ENCODE assay signal across 13 cellular contexts in the genomic region with DNA sequence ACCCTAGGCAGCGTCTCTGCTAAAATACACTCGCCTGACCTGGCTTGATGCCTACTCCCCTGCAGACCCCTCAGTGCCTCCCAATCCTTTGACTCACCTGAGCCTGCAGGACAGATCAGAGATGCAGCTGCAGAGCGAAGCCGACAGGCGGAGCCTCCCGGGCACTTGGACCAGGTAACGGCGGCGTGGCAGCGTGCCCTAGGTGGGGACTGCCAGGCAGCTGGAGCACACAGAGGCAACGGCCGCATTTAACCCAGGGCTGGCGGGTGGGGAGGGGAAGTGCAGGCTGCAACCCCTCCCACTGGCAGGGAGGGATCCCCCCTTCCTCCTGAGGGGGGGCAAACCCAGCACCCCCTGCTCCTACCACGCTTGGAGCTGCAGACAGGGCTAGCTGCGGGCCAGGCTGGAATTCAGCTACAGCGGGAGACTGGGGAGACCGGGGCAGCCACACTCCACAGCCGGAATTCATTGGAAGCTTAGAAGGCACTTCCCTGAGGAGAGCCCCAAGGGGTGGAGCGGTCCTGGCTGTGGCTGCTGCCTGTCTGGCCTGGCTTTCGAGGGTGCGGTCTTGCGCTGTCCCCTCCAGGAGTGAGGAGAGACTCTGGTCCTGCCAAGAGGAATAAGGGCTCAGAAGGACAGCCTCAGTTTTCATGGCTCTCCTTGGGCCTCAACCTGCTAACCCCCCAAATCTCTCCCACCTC. TPM values are rescaled to one million over a fixed set of nuclear protein-coding genes. Genes with fewer than 3 reads are reported as not detected.
DNase-seq lines count a peak whose midpoint lies in the region; ATAC-seq, FAIRE-seq and TF ChIP-seq lines count a peak whose summit lies in the region.
"Had no signal": no experiment of that assay in that cellular context is flagged by ENCODE, and none has a peak within 500 bp of the region (broad histone marks: within the 10 kb centered on the region; RNA-seq: fewer than 3 reads in every experiment).

A gene with protein sequence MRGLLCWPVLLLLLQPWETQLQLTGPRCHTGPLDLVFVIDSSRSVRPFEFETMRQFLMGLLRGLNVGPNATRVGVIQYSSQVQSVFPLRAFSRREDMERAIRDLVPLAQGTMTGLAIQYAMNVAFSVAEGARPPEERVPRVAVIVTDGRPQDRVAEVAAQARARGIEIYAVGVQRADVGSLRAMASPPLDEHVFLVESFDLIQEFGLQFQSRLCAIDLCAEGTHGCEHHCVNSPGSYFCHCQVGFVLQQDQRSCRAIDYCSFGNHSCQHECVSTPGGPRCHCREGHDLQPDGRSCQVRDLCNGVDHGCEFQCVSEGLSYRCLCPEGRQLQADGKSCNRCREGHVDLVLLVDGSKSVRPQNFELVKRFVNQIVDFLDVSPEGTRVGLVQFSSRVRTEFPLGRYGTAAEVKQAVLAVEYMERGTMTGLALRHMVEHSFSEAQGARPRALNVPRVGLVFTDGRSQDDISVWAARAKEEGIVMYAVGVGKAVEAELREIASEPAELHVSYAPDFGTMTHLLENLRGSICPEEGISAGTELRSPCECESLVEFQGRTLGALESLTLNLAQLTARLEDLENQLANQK (minus strand): TSS at position 222 of the 701 bp plus-strand sequence. CDS start 2,717 bp downstream, outside the sequence.

- peaks cover 0 to 11% of the 10 kb centered on the region in 2 experiments; a peak in 1 of 4 replicates for H3K27me3 ChIP-seq in GM12878 (replicated peaks in 1 of 2; ENCODE audit: control insufficient read depth in 2 of 2, insufficient read depth in 2 of 2, low read length in 1 of 2)

- CTCF ChIA-PET in GM12878 (lab: Yijun Ruan, JAX), result interaction anchor here (0.6 kb wide), 1 partner anchor 172 kb away, joined by 3 read pairs; no protein-coding TSS in a partner anchor

- no peak for TF ChIP-seq EP300 in GM12878 (IDR thresholded peaks at IDR 0.05; ENCODE audit: borderline replicate concordance in 1 of 2, control insufficient read depth in 1 of 2, low read depth in 2 of 2, low read length in 2 of 2)

- no peak within 1 kb of the TSS for H3K4me2 ChIP-seq in GM12878 (ENCODE audit: control insufficient read depth, insufficient read depth)

- in situ Hi-C loops in GM12878 (cut with MboI), result no loop called here

- no peak within 1 kb of the TSS for H3K4me3 ChIP-seq in GM12878

- TF ChIP-seq RAD21 in GM12878 (IDR thresholded peaks at IDR 0.05; ENCODE audit: insufficient read depth, low read depth, low read length), result no peak

- 40% methylated on average over 22 of the region's 22 CpGs for WGBS in GM12878 (ENCODE audit: insufficient coverage, insufficient replicate concordance, low lambda C conversion rate, missing lambda C conversion rate)

- SMC1A ChIA-PET in GM12878 (lab: Charles Lee; ENCODE audit: uncharacterized antibody, unreplicated experiment), result no interaction called here

- H3K79me2 ChIP-seq in GM12878 (ENCODE audit: control insufficient read depth, insufficient read depth, low read length), result no peaks in the 10 kb centered on the region

- TF ChIP-seq CTCF in GM12878 (IDR thresholded peaks at IDR 0.05 in 2 of 3, conservative IDR thresholded peaks at IDR 0.05 in 1 of 3; ENCODE audit: control insufficient read depth in 2 of 3, extremely low read depth in 1 of 3, insufficient read depth in 1 of 3, low read depth in 3 of 3, low read length in 3 of 3), result no peak

- no peaks in the 10 kb centered on the region for H3K36me3 ChIP-seq in GM12878 (ENCODE audit: control insufficient read depth in 2 of 2, insufficient read depth in 2 of 2, low read length in 1 of 2)
- H3K36me3 ChIP-seq: BE2C had no signal

- DNase-seq in AG20443 (ENCODE audit: low spot score) (peak; percentile 52), HT-29 (ENCODE audit: low spot score) (peak; percentile 45), GM12878 (ENCODE audit: low read depth, low spot score) (no peak), left lobe of liver (ENCODE audit: low spot score) (no peak), mucosa of gallbladder (ENCODE audit: low spot score) (no peak), NCI-H345 (lab: John Stamatoyannopoulos, UW) (no peak), DMS79 (lab: John Stamatoyannopoulos, UW) (no peak)
- DNase-seq: BE2C, MM.1S had no signal

- FAIRE-seq in GM12878 (lab: Jason Lieb, UNC), result no peak

- no peaks in the 10 kb centered on the region for H3K9me3 ChIP-seq in GM12878 (replicated peaks; ENCODE audit: control insufficient read depth, insufficient read depth, low read length)
- H3K9me3 ChIP-seq: BE2C had no signal

- RAD21 ChIA-PET in GM12878 (lab: Charles Lee; ENCODE audit: unreplicated experiment), result no interaction called here

- no peak for TF ChIP-seq POLR2A in GM12878 (IDR thresholded peaks at IDR 0.05; ENCODE audit: low read depth, low read length)

- no TSS peak for BruUV-seq in GM12878 (replicated peaks; lab: Mats Ljungman, UMichigan)

- no peaks in the 10 kb centered on the region for H3K4me1 ChIP-seq in GM12878 (ENCODE audit: control insufficient read depth, insufficient read depth, low read length)
- H3K4me1 ChIP-seq: BE2C had no signal

- no peak within 1 kb of the TSS for H3K9ac ChIP-seq in GM12878 (ENCODE audit: control insufficient read depth, insufficient read depth, low read length)

- POLR2A ChIA-PET in GM12878 (lab: Charles Lee), result no interaction called here

- no peak within 1 kb of the TSS for H2AFZ ChIP-seq in GM12878 (ENCODE audit: control insufficient read depth, low read depth, low read length)

- no peaks in the 10 kb centered on the region for H4K20me1 ChIP-seq in GM12878 (ENCODE audit: control insufficient read depth, insufficient read depth)

- peak; percentile 29; the same call in 1 of the 3 replicates for ATAC-seq in GM12878
- peak; percentile 84 for ATAC-seq in left lobe of liver
- ATAC-seq in GM19397 (IDR thresholded peaks at IDR 0.05; ENCODE audit: unreplicated experiment), result no peak
- ATAC-seq: activated naive CD4-positive, alpha-beta T cell treated with anti-CD3 and anti-CD28 coated beads, Interleukin-2, amount 50 U/mL, for 72 hours; stimulated activated effector memory CD8-positive, alpha-beta T cell treated with anti-CD3 and anti-CD28 coated beads, Interleukin-12 subunit alpha, Interleukin-12 subunit beta, amount 100 ng/mL, for 72 hours had no signal

- no peak within 1 kb of the TSS for H3K27ac ChIP-seq in GM12878 (ENCODE audit: control insufficient read depth, insufficient read depth)
- H3K27ac ChIP-seq: coronary artery had no signal

- intact Hi-C loops in GM12878 (cut with micrococcal nuclease; ENCODE audit: unreplicated experiment), result no loop called here

TF ChIP-seq in GM12878, 131 proteins besides CTCF, POLR2A, EP300 and RAD21:
- no peak for TF ChIP-seq FOXK2 (IDR thresholded peaks at IDR 0.05)
- TF ChIP-seq, protein P1, sequence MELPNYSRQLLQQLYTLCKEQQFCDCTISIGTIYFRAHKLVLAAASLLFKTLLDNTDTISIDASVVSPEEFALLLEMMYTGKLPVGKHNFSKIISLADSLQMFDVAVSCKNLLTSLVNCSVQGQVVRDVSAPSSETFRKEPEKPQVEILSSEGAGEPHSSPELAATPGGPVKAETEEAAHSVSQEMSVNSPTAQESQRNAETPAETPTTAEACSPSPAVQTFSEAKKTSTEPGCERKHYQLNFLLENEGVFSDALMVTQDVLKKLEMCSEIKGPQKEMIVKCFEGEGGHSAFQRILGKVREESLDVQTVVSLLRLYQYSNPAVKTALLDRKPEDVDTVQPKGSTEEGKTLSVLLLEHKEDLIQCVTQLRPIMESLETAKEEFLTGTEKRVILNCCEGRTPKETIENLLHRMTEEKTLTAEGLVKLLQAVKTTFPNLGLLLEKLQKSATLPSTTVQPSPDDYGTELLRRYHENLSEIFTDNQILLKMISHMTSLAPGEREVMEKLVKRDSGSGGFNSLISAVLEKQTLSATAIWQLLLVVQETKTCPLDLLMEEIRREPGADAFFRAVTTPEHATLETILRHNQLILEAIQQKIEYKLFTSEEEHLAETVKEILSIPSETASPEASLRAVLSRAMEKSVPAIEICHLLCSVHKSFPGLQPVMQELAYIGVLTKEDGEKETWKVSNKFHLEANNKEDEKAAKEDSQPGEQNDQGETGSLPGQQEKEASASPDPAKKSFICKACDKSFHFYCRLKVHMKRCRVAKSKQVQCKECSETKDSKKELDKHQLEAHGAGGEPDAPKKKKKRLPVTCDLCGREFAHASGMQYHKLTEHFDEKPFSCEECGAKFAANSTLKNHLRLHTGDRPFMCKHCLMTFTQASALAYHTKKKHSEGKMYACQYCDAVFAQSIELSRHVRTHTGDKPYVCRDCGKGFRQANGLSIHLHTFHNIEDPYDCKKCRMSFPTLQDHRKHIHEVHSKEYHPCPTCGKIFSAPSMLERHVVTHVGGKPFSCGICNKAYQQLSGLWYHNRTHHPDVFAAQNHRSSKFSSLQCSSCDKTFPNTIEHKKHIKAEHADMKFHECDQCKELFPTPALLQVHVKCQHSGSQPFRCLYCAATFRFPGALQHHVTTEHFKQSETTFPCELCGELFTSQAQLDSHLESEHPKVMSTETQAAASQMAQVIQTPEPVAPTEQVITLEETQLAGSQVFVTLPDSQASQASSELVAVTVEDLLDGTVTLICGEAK (IDR thresholded peaks at IDR 0.05; ENCODE audit: borderline replicate concordance), result no peak
- no peak for TF ChIP-seq CBX3 (IDR thresholded peaks at IDR 0.05; ENCODE audit: borderline replicate concordance, low read depth)
- no peak for TF ChIP-seq ZNF207 (IDR thresholded peaks at IDR 0.05; ENCODE audit: borderline replicate concordance)
- TF ChIP-seq SIN3A (IDR thresholded peaks at IDR 0.05; ENCODE audit: low read depth, low read length), result no peak

RNA-seq across cellular contexts. Expression of the gene that starts here (rescaled TPM):
- 0.13 and 0.46 TPM in 2 replicates for total RNA-seq in HT-29 (2014; rRNA removed; shearing (Covaris generic))
- total RNA-seq in GM12878 (2013; cell fraction: nucleolus; rRNA removed), result not detected in 2 replicates
- total RNA-seq in GM12878 (2014; rRNA removed), result not detected in 2 replicates
- not detected in 2 replicates for total RNA-seq in GM12878 (2014; rRNA removed; fragmentation: Illumina TruSeq; extraction: Trizol)
- total RNA-seq in GM12878 (2021), result not detected in 2 replicates
- not detected for polyA plus RNA-seq in GM12878 (2011; ENCODE audit: low read depth)
- polyA plus RNA-seq in GM12878 (2011; rRNA removed), result 0.06 and 0.15 TPM in 2 replicates
- 0.34 and 0.52 TPM in 2 replicates for polyA plus RNA-seq in GM12878 (2011; cell fraction: cytosol; rRNA removed)
- polyA plus RNA-seq in GM12878 (2011; cell fraction: nucleus; rRNA removed), result 0.83 and 0.85 TPM in 2 replicates
- not detected in 2 replicates for polyA plus RNA-seq in GM12878 (2012)
- polyA plus RNA-seq in GM12878 (2014; fragmentation: Illumina TruSeq; extraction: Trizol), result not detected in 2 replicates
- polyA plus RNA-seq in GM12878 (2014; fragmentation: Nextera tagmentation; extraction: Ambion mirVana), result not detected
- polyA plus RNA-seq in GM12878 (2014; rRNA removed), result 0.10 TPM in 1 of 2 replicates, not detected in the other
- polyA plus RNA-seq in GM12878 (2016; fragmentation: Nextera tagmentation; extraction: Ambion mirVana), result not detected
- 0.21 and 0.44 TPM in 2 replicates for polyA minus RNA-seq in GM12878 (2011; rRNA and poly(A)+ RNA removed)
- polyA minus RNA-seq in GM12878 (2011; cell fraction: cytosol; rRNA and poly(A)+ RNA removed), result not detected in 2 replicates
- 0.12 TPM in 1 of 2 replicates, not detected in the other for polyA minus RNA-seq in GM12878 (2011; cell fraction: nucleus; rRNA and poly(A)+ RNA removed)
- total RNA-seq in left lobe of liver, result not detected
- 0.09 TPM for total RNA-seq in mucosa of gallbladder

Comparison
In these comparisons a context has a peak if more than half of its experiments do, and no peak if none do; other contexts are left out.
1. Peak in DNase-seq in HT-29; RNA of the gene not detected or under 1 TPM.
2. Peak in ATAC-seq in GM12878; RNA of the gene not detected or under 1 TPM.
3. Peak in ATAC-seq in left lobe of liver; RNA of the gene not detected or under 1 TPM.